ENCODE assay signal across 1 cellular context in genomic region chr18:6004683-6005082, GRCh38.
TF ChIP-seq lines count a peak whose summit lies in the region.

No MANE protein-coding gene starts in this region.

TF ChIP-seq in GM12878, 131 proteins besides CTCF, POLR2A, EP300 and RAD21 (continued from another document and continues in another):
- TF ChIP-seq, protein P1, sequence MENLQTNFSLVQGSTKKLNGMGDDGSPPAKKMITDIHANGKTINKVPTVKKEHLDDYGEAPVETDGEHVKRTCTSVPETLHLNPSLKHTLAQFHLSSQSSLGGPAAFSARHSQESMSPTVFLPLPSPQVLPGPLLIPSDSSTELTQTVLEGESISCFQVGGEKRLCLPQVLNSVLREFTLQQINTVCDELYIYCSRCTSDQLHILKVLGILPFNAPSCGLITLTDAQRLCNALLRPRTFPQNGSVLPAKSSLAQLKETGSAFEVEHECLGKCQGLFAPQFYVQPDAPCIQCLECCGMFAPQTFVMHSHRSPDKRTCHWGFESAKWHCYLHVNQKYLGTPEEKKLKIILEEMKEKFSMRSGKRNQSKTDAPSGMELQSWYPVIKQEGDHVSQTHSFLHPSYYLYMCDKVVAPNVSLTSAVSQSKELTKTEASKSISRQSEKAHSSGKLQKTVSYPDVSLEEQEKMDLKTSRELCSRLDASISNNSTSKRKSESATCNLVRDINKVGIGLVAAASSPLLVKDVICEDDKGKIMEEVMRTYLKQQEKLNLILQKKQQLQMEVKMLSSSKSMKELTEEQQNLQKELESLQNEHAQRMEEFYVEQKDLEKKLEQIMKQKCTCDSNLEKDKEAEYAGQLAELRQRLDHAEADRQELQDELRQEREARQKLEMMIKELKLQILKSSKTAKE (IDR thresholded peaks at IDR 0.05; ENCODE audit: low read depth, poor library complexity, severe bottlenecking), result peak; percentile 82
- TF ChIP-seq MAX (IDR thresholded peaks at IDR 0.05; ENCODE audit: low read depth, low read length) (no peak), BHLHE40 (IDR thresholded peaks at IDR 0.05; ENCODE audit: borderline replicate concordance in 1 of 2, low read depth in 2 of 2, low read length in 1 of 2) (peak; percentile 47 to 60; a peak in 3 of 4 replicates), KDM1A (IDR thresholded peaks at IDR 0.05; ENCODE audit: borderline replicate concordance) (no peak), MLLT1 (IDR thresholded peaks at IDR 0.05) (no peak), KAT2A (conservative IDR thresholded peaks at IDR 0.05; ENCODE audit: control insufficient read depth, low read depth, low read length) (no peak), RELA (IDR thresholded peaks at IDR 0.05; ENCODE audit: borderline replicate concordance, partially characterized antibody) (no peak), SRF (IDR thresholded peaks at IDR 0.05; ENCODE audit: low read depth in 2 of 2, low read length in 2 of 2) (no peak), USF2 (IDR thresholded peaks at IDR 0.05; ENCODE audit: borderline replicate concordance, low read depth, low read length) (no peak), NR2F1 (conservative IDR thresholded peaks at IDR 0.05) (peak; percentile 43), MYC (IDR thresholded peaks at IDR 0.05; ENCODE audit: insufficient read depth, insufficient read length, insufficient replicate concordance, low read length, severe bottlenecking) (no peak), TCF12 (IDR thresholded peaks at IDR 0.05; ENCODE audit: low read depth, low read length) (peak; percentile 66; the same call in 1 of the 2 replicates), POLR2AphosphoS5 (IDR thresholded peaks at IDR 0.05; ENCODE audit: low read length) (no peak), WRNIP1 (IDR thresholded peaks at IDR 0.05; ENCODE audit: borderline replicate concordance, low read depth, low read length) (no peak), EED (IDR thresholded peaks at IDR 0.05; ENCODE audit: low read depth) (peak; percentile 92), RELB (IDR thresholded peaks at IDR 0.05; ENCODE audit: low read depth) (peak; percentile 57), ZNF592 (IDR thresholded peaks at IDR 0.05) (no peak), CBX5 (IDR thresholded peaks at IDR 0.05; ENCODE audit: low read depth) (no peak), NBN (IDR thresholded peaks at IDR 0.05) (no peak), CEBPB (IDR thresholded peaks at IDR 0.05; ENCODE audit: borderline replicate concordance in 1 of 2, low read depth in 2 of 2, low read length in 2 of 2) (no peak), SMC3 (IDR thresholded peaks at IDR 0.05; ENCODE audit: borderline replicate concordance, low read length) (no peak; the same call in 1 of the 2 replicates), TARDBP (IDR thresholded peaks at IDR 0.05; ENCODE audit: borderline replicate concordance) (no peak), ZBTB4 (CRISPR knock-in tag; IDR thresholded peaks at IDR 0.05) (no peak), SUPT20H (IDR thresholded peaks at IDR 0.05; ENCODE audit: borderline replicate concordance, control insufficient read depth, low read depth, low read length) (no peak), POU2F2 (IDR thresholded peaks at IDR 0.05; ENCODE audit: borderline replicate concordance, low read depth, low read length) (peak; percentile 76; the same call in 2 of the 3 replicates), HDGF (IDR thresholded peaks at IDR 0.05) (no peak), SREBF1 (IDR thresholded peaks at IDR 0.05; ENCODE audit: low read length) (no peak), CHD1 (IDR thresholded peaks at IDR 0.05; ENCODE audit: low read depth, low read length) (no peak), CBX3 (IDR thresholded peaks at IDR 0.05; ENCODE audit: borderline replicate concordance, low read depth) (no peak), ZNF217 (IDR thresholded peaks at IDR 0.05) (0 out of 2 replicates have a peak, but pooled peaks have one; percentile 52), LARP7 (IDR thresholded peaks at IDR 0.05) (no peak), SMAD5 (IDR thresholded peaks at IDR 0.05; ENCODE audit: low read depth) (no peak)
- TF ChIP-seq, protein P2, sequence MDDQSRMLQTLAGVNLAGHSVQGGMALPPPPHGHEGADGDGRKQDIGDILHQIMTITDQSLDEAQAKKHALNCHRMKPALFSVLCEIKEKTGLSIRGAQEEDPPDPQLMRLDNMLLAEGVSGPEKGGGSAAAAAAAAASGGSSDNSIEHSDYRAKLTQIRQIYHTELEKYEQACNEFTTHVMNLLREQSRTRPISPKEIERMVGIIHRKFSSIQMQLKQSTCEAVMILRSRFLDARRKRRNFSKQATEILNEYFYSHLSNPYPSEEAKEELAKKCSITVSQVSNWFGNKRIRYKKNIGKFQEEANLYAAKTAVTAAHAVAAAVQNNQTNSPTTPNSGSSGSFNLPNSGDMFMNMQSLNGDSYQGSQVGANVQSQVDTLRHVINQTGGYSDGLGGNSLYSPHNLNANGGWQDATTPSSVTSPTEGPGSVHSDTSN (IDR thresholded peaks at IDR 0.05; ENCODE audit: insufficient replicate concordance, low read depth, low read length), result no peak
- TF ChIP-seq, protein P3, sequence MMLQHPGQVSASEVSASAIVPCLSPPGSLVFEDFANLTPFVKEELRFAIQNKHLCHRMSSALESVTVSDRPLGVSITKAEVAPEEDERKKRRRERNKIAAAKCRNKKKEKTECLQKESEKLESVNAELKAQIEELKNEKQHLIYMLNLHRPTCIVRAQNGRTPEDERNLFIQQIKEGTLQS (IDR thresholded peaks at IDR 0.05; ENCODE audit: borderline replicate concordance, extremely low read depth, low read depth, low read length), result no peak
- TF ChIP-seq, protein P4, sequence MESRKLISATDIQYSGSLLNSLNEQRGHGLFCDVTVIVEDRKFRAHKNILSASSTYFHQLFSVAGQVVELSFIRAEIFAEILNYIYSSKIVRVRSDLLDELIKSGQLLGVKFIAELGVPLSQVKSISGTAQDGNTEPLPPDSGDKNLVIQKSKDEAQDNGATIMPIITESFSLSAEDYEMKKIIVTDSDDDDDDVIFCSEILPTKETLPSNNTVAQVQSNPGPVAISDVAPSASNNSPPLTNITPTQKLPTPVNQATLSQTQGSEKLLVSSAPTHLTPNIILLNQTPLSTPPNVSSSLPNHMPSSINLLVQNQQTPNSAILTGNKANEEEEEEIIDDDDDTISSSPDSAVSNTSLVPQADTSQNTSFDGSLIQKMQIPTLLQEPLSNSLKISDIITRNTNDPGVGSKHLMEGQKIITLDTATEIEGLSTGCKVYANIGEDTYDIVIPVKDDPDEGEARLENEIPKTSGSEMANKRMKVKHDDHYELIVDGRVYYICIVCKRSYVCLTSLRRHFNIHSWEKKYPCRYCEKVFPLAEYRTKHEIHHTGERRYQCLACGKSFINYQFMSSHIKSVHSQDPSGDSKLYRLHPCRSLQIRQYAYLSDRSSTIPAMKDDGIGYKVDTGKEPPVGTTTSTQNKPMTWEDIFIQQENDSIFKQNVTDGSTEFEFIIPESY (IDR thresholded peaks at IDR 0.05), result no peak
- TF ChIP-seq, protein P5, sequence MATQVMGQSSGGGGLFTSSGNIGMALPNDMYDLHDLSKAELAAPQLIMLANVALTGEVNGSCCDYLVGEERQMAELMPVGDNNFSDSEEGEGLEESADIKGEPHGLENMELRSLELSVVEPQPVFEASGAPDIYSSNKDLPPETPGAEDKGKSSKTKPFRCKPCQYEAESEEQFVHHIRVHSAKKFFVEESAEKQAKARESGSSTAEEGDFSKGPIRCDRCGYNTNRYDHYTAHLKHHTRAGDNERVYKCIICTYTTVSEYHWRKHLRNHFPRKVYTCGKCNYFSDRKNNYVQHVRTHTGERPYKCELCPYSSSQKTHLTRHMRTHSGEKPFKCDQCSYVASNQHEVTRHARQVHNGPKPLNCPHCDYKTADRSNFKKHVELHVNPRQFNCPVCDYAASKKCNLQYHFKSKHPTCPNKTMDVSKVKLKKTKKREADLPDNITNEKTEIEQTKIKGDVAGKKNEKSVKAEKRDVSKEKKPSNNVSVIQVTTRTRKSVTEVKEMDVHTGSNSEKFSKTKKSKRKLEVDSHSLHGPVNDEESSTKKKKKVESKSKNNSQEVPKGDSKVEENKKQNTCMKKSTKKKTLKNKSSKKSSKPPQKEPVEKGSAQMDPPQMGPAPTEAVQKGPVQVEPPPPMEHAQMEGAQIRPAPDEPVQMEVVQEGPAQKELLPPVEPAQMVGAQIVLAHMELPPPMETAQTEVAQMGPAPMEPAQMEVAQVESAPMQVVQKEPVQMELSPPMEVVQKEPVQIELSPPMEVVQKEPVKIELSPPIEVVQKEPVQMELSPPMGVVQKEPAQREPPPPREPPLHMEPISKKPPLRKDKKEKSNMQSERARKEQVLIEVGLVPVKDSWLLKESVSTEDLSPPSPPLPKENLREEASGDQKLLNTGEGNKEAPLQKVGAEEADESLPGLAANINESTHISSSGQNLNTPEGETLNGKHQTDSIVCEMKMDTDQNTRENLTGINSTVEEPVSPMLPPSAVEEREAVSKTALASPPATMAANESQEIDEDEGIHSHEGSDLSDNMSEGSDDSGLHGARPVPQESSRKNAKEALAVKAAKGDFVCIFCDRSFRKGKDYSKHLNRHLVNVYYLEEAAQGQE (IDR thresholded peaks at IDR 0.05; ENCODE audit: low read depth, low read length), result no peak
